Comparison of ENCODE assay signal across 21 cellular contexts in the genomic region with DNA sequence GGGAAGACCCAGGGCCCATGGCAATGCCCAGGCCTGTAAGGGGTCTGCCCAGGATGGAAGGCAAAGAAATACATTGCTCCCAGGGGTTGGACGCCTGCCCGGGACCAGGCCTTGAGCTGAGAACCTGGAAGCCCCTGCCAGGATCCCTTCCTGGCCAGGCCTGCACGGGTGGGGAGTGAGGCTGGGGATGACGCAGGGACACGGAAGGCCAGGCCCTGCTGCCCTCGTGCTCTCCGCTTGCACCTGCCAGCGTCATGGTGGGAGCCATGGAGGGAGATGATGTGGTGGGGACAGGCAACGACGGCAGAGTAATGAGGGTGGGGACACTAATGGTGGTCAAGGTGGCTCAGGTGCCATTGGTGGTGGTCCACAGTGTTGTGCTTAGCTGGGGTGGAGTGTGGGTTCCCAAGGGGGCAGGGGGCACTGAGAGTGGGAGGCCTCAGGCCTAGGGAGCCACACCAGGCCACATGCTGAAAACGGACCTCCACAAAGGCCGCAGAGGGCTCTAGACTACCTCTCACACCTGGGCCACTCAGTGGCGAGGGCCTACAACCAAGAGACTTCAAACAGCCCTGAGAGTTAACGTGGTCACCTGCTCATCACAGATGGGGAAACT. TPM values are rescaled to one million over a fixed set of nuclear protein-coding genes. Genes with fewer than 3 reads are reported as not detected.
"Had no signal": no experiment of that assay in that cellular context is flagged by ENCODE, and none has a peak within 500 bp of the region (broad histone marks: within the 10 kb centered on the region; RNA-seq: fewer than 3 reads in every experiment).

No MANE protein-coding gene starts in this region.

- H3K36me3 Mint-ChIP-seq: brain, immature natural killer cell had no signal

- H3K9me3 Mint-ChIP-seq: activated T-helper 17 cell treated with anti-CD3 and anti-CD28 coated beads, Interleukin-2, amount 50 U/mL, for 72 hours; brain; central memory CD8-positive, alpha-beta T cell; effector memory CD8-positive, alpha-beta T cell; immature natural killer cell; stimulated activated naive CD8-positive, alpha-beta T cell treated with anti-CD3 and anti-CD28 coated beads, Interleukin-15, Interleukin-2, amounts not matched to agents 100 ng/mL and 50 ng/mL, for 24 hours; T-helper 2 cell treated with Interferon-gamma antibody and Interleukin-4, amounts not matched to agents 5 μg/mL and 100 μg/mL, for 36 hours had no signal

- H3K27ac ChIP-seq: foreskin keratinocyte, thoracic aorta, upper lobe of right lung had no signal

- DNase-seq: activated CD4-positive, alpha-beta T cell treated with anti-CD3 and anti-CD28 coated beads, Interleukin-2, amount 50 U/mL, for 4 hours; activated CD4-positive, CD25-positive, alpha-beta regulatory T cell treated with anti-CD3 and anti-CD28 coated beads, Interleukin-2, amount 50 U/mL, for 72 hours; activated naive CD4-positive, alpha-beta T cell treated with anti-CD3 and anti-CD28 coated beads, Interleukin-2, amount 50 U/mL, for 16 hours; activated T-cell treated with anti-CD3 and anti-CD28 coated beads for 4 hours; effector memory CD8-positive, alpha-beta T cell; foreskin keratinocyte; immature natural killer cell; midbrain; stimulated activated CD4-positive, alpha-beta T cell treated with anti-CD3 and anti-CD28 coated beads, Interleukin-4, amount 100 ng/mL, for 4 hours; stimulated activated CD8-positive, alpha-beta memory T cell treated with anti-CD3 and anti-CD28 coated beads, Interleukin-4, amount 100 ng/mL, for 48 hours; upper lobe of right lung had no signal

- H3K9me3 ChIP-seq: thoracic aorta, upper lobe of right lung had no signal

- H3K27ac Mint-ChIP-seq: activated T-helper 17 cell treated with anti-CD3 and anti-CD28 coated beads, Interleukin-2, amount 50 U/mL, for 72 hours; brain; effector memory CD8-positive, alpha-beta T cell; stimulated activated naive CD8-positive, alpha-beta T cell treated with anti-CD3 and anti-CD28 coated beads, Interleukin-15, Interleukin-2, amounts not matched to agents 100 ng/mL and 50 ng/mL, for 24 hours; T-helper 2 cell treated with Interferon-gamma antibody and Interleukin-4, amounts not matched to agents 5 μg/mL and 100 μg/mL, for 36 hours had no signal

- ATAC-seq: activated T-helper 17 cell treated with anti-CD3 and anti-CD28 coated beads, Interleukin-2, amount 50 U/mL, for 72 hours; effector memory CD8-positive, alpha-beta T cell; foreskin keratinocyte had no signal

- H3K4me1 ChIP-seq: foreskin keratinocyte had no signal

- H3K4me3 Mint-ChIP-seq: activated T-helper 17 cell treated with anti-CD3 and anti-CD28 coated beads, Interleukin-2, amount 50 U/mL, for 72 hours; brain; central memory CD8-positive, alpha-beta T cell; stimulated activated naive CD8-positive, alpha-beta T cell treated with anti-CD3 and anti-CD28 coated beads, Interleukin-15, Interleukin-2, amounts not matched to agents 100 ng/mL and 50 ng/mL, for 24 hours; T-helper 2 cell treated with Interferon-gamma antibody and Interleukin-4, amounts not matched to agents 5 μg/mL and 100 μg/mL, for 36 hours had no signal

- H3K36me3 ChIP-seq: thoracic aorta, upper lobe of right lung had no signal

- H3K4me3 ChIP-seq: lung, thoracic aorta, upper lobe of right lung had no signal

RNA-seq across cellular contexts. Expression of gene HES3, which starts 4.3 kb away (rescaled TPM):
- total RNA-seq: activated T-helper 17 cell treated with anti-CD3 and anti-CD28 coated beads, Interleukin-2, amount 50 U/mL, for 72 hours; foreskin keratinocyte; lung; myocyte; posterior vena cava; skeletal muscle tissue; thoracic aorta; upper lobe of right lung had no signal
- polyA plus RNA-seq: foreskin keratinocyte, immature natural killer cell, lung had no signal
